In the genomic region with DNA sequence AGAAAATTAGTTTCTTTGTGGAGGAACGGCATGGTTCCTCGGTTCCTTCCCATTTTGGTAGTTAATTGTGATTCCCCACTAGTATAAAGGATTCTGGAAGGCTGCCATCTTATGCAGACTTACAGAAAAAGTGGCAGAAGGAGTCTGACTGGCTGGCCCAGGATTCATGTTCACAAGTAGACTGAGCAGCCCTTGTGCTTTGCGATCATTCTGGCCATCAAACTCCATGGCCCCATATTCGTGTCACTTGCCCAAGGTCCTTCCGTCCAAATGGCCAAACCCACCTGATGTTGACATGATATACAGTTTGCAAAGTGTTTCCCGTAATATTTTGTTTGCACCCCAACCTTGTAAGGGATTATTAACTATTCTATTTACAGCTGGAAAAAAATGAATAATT, we compare ENCODE assay signal across 1 cellular context.
TF ChIP-seq lines count a peak whose summit lies in the region.

No MANE protein-coding gene starts in this region.

TF ChIP-seq in K562, 482 proteins besides CTCF, POLR2A, EP300 and RAD21 (continued from another document):
- TF ChIP-seq, protein P1, sequence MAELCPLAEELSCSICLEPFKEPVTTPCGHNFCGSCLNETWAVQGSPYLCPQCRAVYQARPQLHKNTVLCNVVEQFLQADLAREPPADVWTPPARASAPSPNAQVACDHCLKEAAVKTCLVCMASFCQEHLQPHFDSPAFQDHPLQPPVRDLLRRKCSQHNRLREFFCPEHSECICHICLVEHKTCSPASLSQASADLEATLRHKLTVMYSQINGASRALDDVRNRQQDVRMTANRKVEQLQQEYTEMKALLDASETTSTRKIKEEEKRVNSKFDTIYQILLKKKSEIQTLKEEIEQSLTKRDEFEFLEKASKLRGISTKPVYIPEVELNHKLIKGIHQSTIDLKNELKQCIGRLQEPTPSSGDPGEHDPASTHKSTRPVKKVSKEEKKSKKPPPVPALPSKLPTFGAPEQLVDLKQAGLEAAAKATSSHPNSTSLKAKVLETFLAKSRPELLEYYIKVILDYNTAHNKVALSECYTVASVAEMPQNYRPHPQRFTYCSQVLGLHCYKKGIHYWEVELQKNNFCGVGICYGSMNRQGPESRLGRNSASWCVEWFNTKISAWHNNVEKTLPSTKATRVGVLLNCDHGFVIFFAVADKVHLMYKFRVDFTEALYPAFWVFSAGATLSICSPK (IDR thresholded peaks at IDR 0.05; ENCODE audit: borderline replicate concordance), result no peak
